Comparison of ENCODE assay signal across 15 cellular contexts in genomic region chr1:45911634-45912033, GRCh38.
DNase-seq lines count a peak whose midpoint lies in the region; ATAC-seq and TF ChIP-seq lines count a peak whose summit lies in the region.
"Had no signal": no experiment of that assay in that cellular context is flagged by ENCODE, and none has a peak within 500 bp of the region (broad histone marks: within the 10 kb centered on the region; RNA-seq: fewer than 3 reads in every experiment).

No MANE protein-coding gene starts in this region.

- H3K27ac Mint-ChIP-seq in GM23338 = 0 out of 2 replicates have a peak overlapping the region, but pooled peaks have one; percentile 38
- peak overlapping the region; percentile 99 for H3K27ac Mint-ChIP-seq in HFFc6
- H3K27ac Mint-ChIP-seq: CD4-positive, CD25-positive, alpha-beta regulatory T cell had no signal

- DNase-seq in GM23338 (ENCODE audit: low spot score) (no peak), HFFc6 (no peak), hepatic stellate cell (ENCODE audit: low spot score) (no peak), uterus (no peak)
- DNase-seq: CD4-positive, CD25-positive, alpha-beta regulatory T cell; DMS79 treated with DMSO at 0.1 percent for 48 hours; KBM-7; NCI-H1092; NCI-H1436; NCI-H187 treated with DMSO at 0.1 percent for 48 hours; NCI-H2107; SHP77 had no signal

- ATAC-seq in GM23338 (no peak), gastroesophageal sphincter (no peak), HG02642 (IDR thresholded peaks at IDR 0.05; ENCODE audit: poor library complexity, unreplicated experiment) (no peak)

- 88 to 93% methylated on average over 1 of the region's 1 CpG for WGBS in gastroesophageal sphincter (ENCODE audit: low coverage in 1 of 2), 2 donors

- no peak overlapping the region for H2AFZ ChIP-seq in GM23338

- H3K27ac ChIP-seq in GM23338 (ENCODE audit: low read depth) (no peak overlapping the region), gastroesophageal sphincter (peak overlapping the region in 3 of 4 donors; percentile 84 to 98 (median 86)), skeletal muscle tissue (ENCODE audit: low read depth, low read length) (peak overlapping the region; percentile 96), uterus (no peak overlapping the region)

- H3K9me2 ChIP-seq in GM23338 (ENCODE audit: insufficient read depth) = no peaks in the 10 kb centered on the region

- peaks cover 52% of the 10 kb centered on the region for H3K4me1 Mint-ChIP-seq in GM23338
- peaks cover 32% of the 10 kb centered on the region for H3K4me1 Mint-ChIP-seq in HFFc6 (ENCODE audit: low read depth)

- no peak for TF ChIP-seq EP300 in gastroesophageal sphincter (IDR thresholded peaks at IDR 0.05)

- TF ChIP-seq POLR2A in gastroesophageal sphincter (IDR thresholded peaks at IDR 0.05) (no peak), uterus (IDR thresholded peaks at IDR 0.05) (no peak)

- peaks cover 29% of the 10 kb centered on the region for H3K79me2 ChIP-seq in GM23338 (replicated peaks; ENCODE audit: insufficient read depth)

- no peak overlapping the region for H3K4me3 Mint-ChIP-seq in GM23338
- no peak overlapping the region; the same call in 1 of the 2 replicates for H3K4me3 Mint-ChIP-seq in HFFc6
- H3K4me3 Mint-ChIP-seq: CD4-positive, CD25-positive, alpha-beta regulatory T cell had no signal

- H3K4me1 ChIP-seq in GM23338 (ENCODE audit: insufficient read depth) (peaks cover 37% of the 10 kb centered on the region), gastroesophageal sphincter (peaks cover 12 to 58% (median 24%) of the 10 kb centered on the region in 3 donors), skeletal muscle tissue (ENCODE audit: control insufficient read depth in 3 of 3, insufficient read depth in 3 of 3, low read length in 3 of 3) (peaks cover 15 to 24% (median 19%) of the 10 kb centered on the region in 3 donors), uterus (no peaks in the 10 kb centered on the region)

- no peak overlapping the region for H3K9ac ChIP-seq in skeletal muscle tissue (ENCODE audit: low read depth in 1 of 3, low read length in 3 of 3)

- H3K36me3 ChIP-seq in GM23338 (ENCODE audit: insufficient read depth) (no peaks in the 10 kb centered on the region), gastroesophageal sphincter (no peaks in the 10 kb centered on the region), skeletal muscle tissue (ENCODE audit: control insufficient read depth in 3 of 3, insufficient read depth in 3 of 3, low read length in 3 of 3) (no peaks in the 10 kb centered on the region), uterus (no peaks in the 10 kb centered on the region)

- H3K4me2 ChIP-seq in GM23338 = no peak overlapping the region

- no peaks in the 10 kb centered on the region for H4K20me1 ChIP-seq in GM23338 (replicated peaks; ENCODE audit: insufficient read depth)

- H3K27me3 Mint-ChIP-seq in GM23338 (ENCODE audit: insufficient read depth, low read depth, poor library complexity) (peaks cover 3% of the 10 kb centered on the region), HFFc6 (ENCODE audit: insufficient read depth) (peaks cover 6% of the 10 kb centered on the region)
- H3K27me3 Mint-ChIP-seq: CD4-positive, CD25-positive, alpha-beta regulatory T cell had no signal

- H3K4me3 ChIP-seq in GM23338 (no peak overlapping the region), gastroesophageal sphincter (no peak overlapping the region), skeletal muscle tissue (ENCODE audit: low read length in 3 of 3) (no peak overlapping the region), uterus (no peak overlapping the region)

- no peaks in the 10 kb centered on the region for H3F3A ChIP-seq in GM23338 (replicated peaks; ENCODE audit: low read depth)

- TF ChIP-seq CTCF in GM23338 (conservative IDR thresholded peaks at IDR 0.05; ENCODE audit: low read depth in 2 of 2) (no peak), HFFc6 (IDR thresholded peaks at IDR 0.05) (no peak), gastroesophageal sphincter (IDR thresholded peaks at IDR 0.05) (no peak), uterus (IDR thresholded peaks at IDR 0.05) (no peak)

- intact Hi-C loops in uterus (cut with DNase I; ENCODE audit: low total_unique reads) = no loop called here

- no peaks in the 10 kb centered on the region for H3K9me3 Mint-ChIP-seq in GM23338
- no peaks in the 10 kb centered on the region for H3K9me3 Mint-ChIP-seq in HFFc6
- H3K9me3 Mint-ChIP-seq: CD4-positive, CD25-positive, alpha-beta regulatory T cell had no signal

- no peaks in the 10 kb centered on the region for H3K36me3 Mint-ChIP-seq in GM23338 (ENCODE audit: low read depth)
- H3K36me3 Mint-ChIP-seq in HFFc6 (ENCODE audit: low read depth) = no peaks in the 10 kb centered on the region
- H3K36me3 Mint-ChIP-seq: CD4-positive, CD25-positive, alpha-beta regulatory T cell had no signal

- H3K27me3 ChIP-seq in GM23338 (ENCODE audit: insufficient read depth) = no peaks in the 10 kb centered on the region
- no peaks in the 10 kb centered on the region for H3K27me3 ChIP-seq in gastroesophageal sphincter
- no peaks in the 10 kb centered on the region for H3K27me3 ChIP-seq in skeletal muscle tissue (ENCODE audit: control insufficient read depth in 3 of 3, insufficient read depth in 3 of 3, low read length in 3 of 3)
- H3K27me3 ChIP-seq in uterus = no peaks in the 10 kb centered on the region

- H3K9me3 ChIP-seq in gastroesophageal sphincter (no peaks in the 10 kb centered on the region), skeletal muscle tissue (ENCODE audit: control insufficient read depth in 3 of 3, low read length in 3 of 3) (no peaks in the 10 kb centered on the region), uterus (no peaks in the 10 kb centered on the region)

TF ChIP-seq in GM23338, 12 proteins besides CTCF, POLR2A, EP300 and RAD21:
- TF ChIP-seq EZH2 (IDR thresholded peaks at IDR 0.05; ENCODE audit: low read depth, unreplicated experiment) = no peak
- TF ChIP-seq ZNF114 (CRISPR knock-in tag; IDR thresholded peaks at IDR 0.05) = no peak
- no peak for TF ChIP-seq CREB1 (CRISPR knock-in tag; IDR thresholded peaks at IDR 0.05; ENCODE audit: low read depth)
- no peak for TF ChIP-seq REST (IDR thresholded peaks at IDR 0.05; ENCODE audit: unreplicated experiment)
- TF ChIP-seq NANOG (IDR thresholded peaks at IDR 0.05; ENCODE audit: borderline replicate concordance) = no peak
- TF ChIP-seq EZH2phosphoT487 (IDR thresholded peaks at IDR 0.05; ENCODE audit: unreplicated experiment) = no peak
- no peak for TF ChIP-seq JUNB (IDR thresholded peaks at IDR 0.05; ENCODE audit: unreplicated experiment)
- TF ChIP-seq ETS1 (IDR thresholded peaks at IDR 0.05) = no peak

Comparison
In these comparisons a context has a peak if more than half of its experiments do, and no peak if none do; other contexts are left out.
1. H3K27ac ChIP-seq: peak in gastroesophageal sphincter (3 of 4) and skeletal muscle tissue (single experiment); none in GM23338 (single experiment) and uterus (0 of 2).